In the genomic region with DNA sequence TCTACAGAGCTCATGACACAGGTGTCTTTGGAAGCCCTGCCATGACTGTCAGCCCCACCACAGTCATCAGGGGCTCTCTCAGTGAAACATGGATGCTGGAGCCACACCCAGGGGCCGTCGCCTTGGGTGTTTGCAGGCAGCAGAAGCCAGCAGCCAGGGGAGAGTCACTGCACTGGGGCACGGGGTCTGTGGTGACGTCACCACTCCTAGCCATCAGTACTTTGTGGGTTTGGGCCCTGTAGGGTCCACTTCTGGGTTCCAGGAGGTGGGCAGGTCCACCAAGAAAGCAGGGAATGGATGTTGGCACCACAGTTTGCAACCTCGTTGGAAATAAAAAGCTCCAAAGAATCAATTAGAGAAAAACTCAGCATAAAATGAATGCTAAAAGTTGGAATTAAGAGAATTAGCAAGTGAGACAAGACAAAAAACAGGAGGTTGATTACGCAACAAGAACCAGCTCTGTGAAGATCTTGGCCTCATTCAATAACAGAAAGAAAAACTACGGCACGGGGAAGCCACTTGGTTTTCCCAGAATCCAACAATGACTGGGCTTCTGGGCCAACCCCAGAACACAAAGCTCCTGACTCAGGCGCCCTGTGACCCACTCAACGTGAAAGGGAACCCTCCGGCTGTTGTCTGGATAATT, we compare ENCODE assay signal across 23 cellular contexts. TPM values are rescaled to one million over a fixed set of nuclear protein-coding genes. Genes with fewer than 3 reads are reported as not detected.
A peak's percentile ranks its signal among the peaks of the same experiment; 100 is the strongest.
DNase-seq lines count a peak whose midpoint lies in the region; ATAC-seq, FAIRE-seq and TF ChIP-seq lines count a peak whose summit lies in the region.
"Had no signal": no experiment of that assay in that cellular context is flagged by ENCODE, and none has a peak within 500 bp of the region (broad histone marks: within the 10 kb centered on the region; RNA-seq: fewer than 3 reads in every experiment).

No MANE protein-coding gene starts in this region.

- H2BK120ac ChIP-seq in IMR-90 (ENCODE audit: low read depth, low read length): no peak overlapping the region

- no peak overlapping the region for H2BK5ac ChIP-seq in IMR-90 (ENCODE audit: low read depth, low read length, poor library complexity, severe bottlenecking)

- H3K4me1 ChIP-seq in IMR-90 (ENCODE audit: control insufficient read depth, insufficient read depth, low read length): no peaks in the 10 kb centered on the region
- H3K4me1 ChIP-seq in K562 (replicated peaks in 1 of 2; ENCODE audit: control insufficient read depth in 2 of 2, insufficient read depth in 2 of 2, low read length in 2 of 2): no peaks in the 10 kb centered on the region; a peak in 1 of 5 replicates
- H3K4me1 ChIP-seq: BE2C, Caco-2 had no signal

- H3K27me3 ChIP-seq in IMR-90 (ENCODE audit: control insufficient read depth, insufficient read depth, low read length): no peaks in the 10 kb centered on the region
- H3K27me3 ChIP-seq in K562 (ENCODE audit: control insufficient read depth in 2 of 2, insufficient read depth in 2 of 2, low read length in 2 of 2): peaks cover 24 to 62% of the 10 kb centered on the region in 2 experiments
- H3K27me3 ChIP-seq: BE2C had no signal

- H3K9me1 ChIP-seq in IMR-90 (ENCODE audit: insufficient read depth, low read length): no peaks in the 10 kb centered on the region
- no peaks in the 10 kb centered on the region for H3K9me1 ChIP-seq in K562 (ENCODE audit: control insufficient read depth, insufficient read depth, low read length)

- H4K91ac ChIP-seq in IMR-90 (ENCODE audit: insufficient read depth, low read depth, low read length): no peak overlapping the region

- no peak overlapping the region for H2AK5ac ChIP-seq in IMR-90 (ENCODE audit: low read depth, low read length)

- H3K56ac ChIP-seq in IMR-90 (ENCODE audit: extremely low read depth, insufficient read depth, low read length): no peak overlapping the region

- H2AFZ ChIP-seq in IMR-90 (replicated peaks; ENCODE audit: low read length, poor library complexity): no peak overlapping the region
- H2AFZ ChIP-seq in K562 (ENCODE audit: low read depth, low read length): no peak overlapping the region

- H3K14ac ChIP-seq in IMR-90 (replicated peaks; ENCODE audit: low read depth, low read length): no peak overlapping the region

- TF ChIP-seq RAD21 in IMR-90 (IDR thresholded peaks at IDR 0.05; ENCODE audit: low read length): no peak
- no peak for TF ChIP-seq RAD21 in K562 (CRISPR knock-in tag; conservative IDR thresholded peaks at IDR 0.05 in 1 of 2, IDR thresholded peaks at IDR 0.05 in 1 of 2)

- no peak overlapping the region for H4K5ac ChIP-seq in IMR-90 (ENCODE audit: low read depth, low read length)

- ATAC-seq in IMR-90 (ENCODE audit: low read depth): no peak
- no peak for ATAC-seq in K562
- no peak for ATAC-seq in HG03135 (IDR thresholded peaks at IDR 0.05; ENCODE audit: unreplicated experiment)

- WGBS in IMR-90 (ENCODE audit: extremely low coverage in 2 of 2, insufficient read length in 1 of 2), 2 experiments: 41% methylated on average over 5 of the region's 11 CpGs; no CpG with 5 or more reads in 1 of the 2 experiments
- 2% methylated on average over 11 of the region's 11 CpGs for WGBS in K562 (ENCODE audit: insufficient coverage, low coverage, missing lambda C conversion rate)

- H3K23ac ChIP-seq in IMR-90 (ENCODE audit: low read depth, low read length): no peak overlapping the region

- no peak overlapping the region for H2BK15ac ChIP-seq in IMR-90 (ENCODE audit: low read depth, low read length)

- no peaks in the 10 kb centered on the region for H3K79me2 ChIP-seq in K562 (ENCODE audit: control insufficient read depth, insufficient read depth, low read length)

- TF ChIP-seq POLR2A in IMR-90 (IDR thresholded peaks at IDR 0.05; ENCODE audit: low read depth, low read length): no peak
- no peak for TF ChIP-seq POLR2A in K562 (conservative IDR thresholded peaks at IDR 0.05)

- TF ChIP-seq EP300 in K562 (IDR thresholded peaks at IDR 0.05; ENCODE audit: low read length): no peak

- H3K4me2 ChIP-seq in IMR-90 (ENCODE audit: low read depth, low read length): no peak overlapping the region
- H3K4me2 ChIP-seq in K562 (ENCODE audit: insufficient read depth, low read length): no peak overlapping the region

- POLR2A ChIA-PET in IMR-90 (lab: Charles Lee; ENCODE audit: unreplicated experiment): no interaction called here
- POLR2A ChIA-PET in K562 (lab: Yijun Ruan, JAX): interaction anchor here (1.0 kb wide), 1 partner anchor 217 kb away, joined by 3 read pairs; no protein-coding TSS in a partner anchor

- no peak overlapping the region for H2AK9ac ChIP-seq in IMR-90 (replicated peaks; ENCODE audit: low read depth, low read length, poor library complexity)

- no peak overlapping the region for H4K8ac ChIP-seq in IMR-90 (ENCODE audit: low read depth in 2 of 2, low read length in 2 of 2)

- BruUV-seq in IMR-90 (replicated peaks; lab: Mats Ljungman, UMichigan) (no TSS peak), K562 (replicated peaks; lab: Mats Ljungman, UMichigan) (no TSS peak)

- FAIRE-seq in K562 (lab: Jason Lieb, UNC): no peak
- FAIRE-seq: A204.1, D721Med, GM12892, GM18507 had no signal

- H3K4ac ChIP-seq in IMR-90 (ENCODE audit: low read depth, low read length): no peak overlapping the region

- no peak overlapping the region for H3K9ac ChIP-seq in IMR-90 (ENCODE audit: low read depth, low read length)
- H3K9ac ChIP-seq in K562 (ENCODE audit: insufficient read depth in 1 of 2, low read depth in 2 of 2, low read length in 2 of 2): no peak overlapping the region

- H4K20me1 ChIP-seq in IMR-90 (ENCODE audit: insufficient read depth, low read length) (no peaks in the 10 kb centered on the region), K562 (replicated peaks; ENCODE audit: control insufficient read depth, insufficient read depth, low read length) (peaks cover 4% of the 10 kb centered on the region)

- H3K9me3 ChIP-seq in IMR-90 (ENCODE audit: control insufficient read depth, insufficient read depth, low read length) (peaks cover 3% of the 10 kb centered on the region; the same call in 1 of the 2 replicates), K562 (replicated peaks; ENCODE audit: control insufficient read depth, insufficient read depth, low read depth, low read length) (no peaks in the 10 kb centered on the region)
- H3K9me3 ChIP-seq: BE2C, Caco-2 had no signal

- no peaks in the 10 kb centered on the region for H3K79me1 ChIP-seq in IMR-90 (ENCODE audit: low read depth in 1 of 2, low read length in 2 of 2)

- H3K4me3 ChIP-seq in IMR-90 (ENCODE audit: insufficient read depth, low read depth, low read length) (no peak overlapping the region), K562 (no peak overlapping the region), fibroblast of villous mesenchyme (ENCODE audit: low read depth, low read length) (no peak overlapping the region)

- CTCF ChIA-PET in IMR-90 (lab: Yijun Ruan, JAX): interaction anchor here (0.6 kb wide), 1 partner anchor 1372 kb away, joined by 3 read pairs; no protein-coding TSS in a partner anchor
- CTCF ChIA-PET in K562 (lab: Yijun Ruan, JAX; ENCODE audit: low intra/inter-chr PET ratio): no interaction called here

- dilution Hi-C loops in IMR-90 (cut with HindIII; ENCODE audit: low sequenced_read_pairs, unreplicated experiment): no loop called here

- H3K27ac ChIP-seq in IMR-90 (ENCODE audit: insufficient read depth, low read length): no peak overlapping the region
- no peak overlapping the region for H3K27ac ChIP-seq in K562 (ENCODE audit: extremely low read depth, low read depth, low read length)
- H3K27ac ChIP-seq: HL-60 had no signal

- no peak overlapping the region for H2BK20ac ChIP-seq in IMR-90 (ENCODE audit: low read depth, low read length)

- DNase-seq in IMR-90: no peak
- DNase-seq in K562 (ENCODE audit: extremely low read depth in 1 of 4, low spot score in 3 of 4): no peak
- DNase-seq in fibroblast of villous mesenchyme (ENCODE audit: low read depth): peak; percentile 4
- no peak for DNase-seq in COLO668 (lab: John Stamatoyannopoulos, UW; ENCODE audit: unreplicated experiment)
- no peak for DNase-seq in activated CD8-positive, alpha-beta memory T cell treated with anti-CD3 and anti-CD28 coated beads for 24 hours
- DNase-seq: ACHN; BE2C; C1 segment of cervical spinal cord; Caco-2; CD4-positive, CD25-positive, alpha-beta regulatory T cell; CD8-positive, alpha-beta memory T cell; DMS153; DMS79; GDM1; GOT3; H9; KG1 had no signal

- intact Hi-C loops in IMR-90 (cut with micrococcal nuclease) (no loop called here), K562 (cut with micrococcal nuclease) (no loop called here)

- TF ChIP-seq CTCF in IMR-90 (conservative IDR thresholded peaks at IDR 0.05; ENCODE audit: low read depth, low read length) (no peak), K562 (IDR thresholded peaks at IDR 0.05 in 2 of 3, conservative IDR thresholded peaks at IDR 0.05 in 1 of 3; ENCODE audit: insufficient read depth in 2 of 3, low read depth in 1 of 3, low read length in 3 of 3) (no peak), fibroblast of villous mesenchyme (IDR thresholded peaks at IDR 0.05; ENCODE audit: insufficient read depth, low read depth, low read length) (no peak)

- H3K36me3 ChIP-seq in IMR-90 (ENCODE audit: control insufficient read depth, insufficient read depth, low read length): no peaks in the 10 kb centered on the region
- no peaks in the 10 kb centered on the region for H3K36me3 ChIP-seq in K562 (ENCODE audit: control insufficient read depth, insufficient read depth, low read length)
- H3K36me3 ChIP-seq: BE2C had no signal

- H3K18ac ChIP-seq in IMR-90 (ENCODE audit: low read depth, low read length): no peak overlapping the region

- in situ Hi-C loops in IMR-90 (cut with MboI; ENCODE audit: low sequenced_read_pairs): no loop called here
- in situ Hi-C loops in K562 (cut with MboI): no loop called here

RNA-seq across cellular contexts. Expression of a gene that starts 34.3 kb away (rescaled TPM):
- total RNA-seq in IMR-90 (2012; rRNA removed) (9.1 and 15.6 TPM in 2 replicates), K562 (2014; rRNA removed) (36.1 and 51.0 TPM in 2 replicates), K562 (2014; rRNA removed; fragmentation: Illumina TruSeq; extraction: Trizol) (23.8 and 25.7 TPM in 2 replicates), K562 (2015; rRNA removed; fragmentation: Illumina TruSeq; extraction: Trizol) (28.4 and 33.6 TPM in 2 replicates), K562 (2021) (52.0 and 62.3 TPM in 2 replicates), fibroblast of villous mesenchyme (8.6 and 9.3 TPM in 2 replicates)
- polyA plus RNA-seq in IMR-90 (2012; rRNA removed) (60.0 and 67.5 TPM in 2 replicates), K562 (2011; rRNA removed) (49.9 and 58.8 TPM in 2 replicates), K562 (2014; fragmentation: Illumina TruSeq; extraction: Trizol) (60.6 and 72.2 TPM in 2 replicates), K562 (2014; fragmentation: Nextera tagmentation; extraction: Ambion mirVana) (10 to 100 TPM; 45.0 to 72.5 TPM), K562 (2014; rRNA removed) (78.5 and 83.4 TPM in 2 replicates)
- polyA plus RNA-seq in IMR-90 (2012; cell fraction: cytosol; rRNA removed): 46.6 and 71.9 TPM in 2 replicates
- 32.8 and 63.9 TPM in 2 replicates for polyA plus RNA-seq in IMR-90 (2012; cell fraction: nucleus; rRNA removed; ENCODE audit: low replicate concordance)
- total RNA-seq in K562 (2011; cell fraction: chromatin; rRNA removed; ENCODE audit: low replicate concordance): 44.1 and 73.3 TPM in 2 replicates
- 38.2 and 47.2 TPM in 2 replicates for total RNA-seq in K562 (2011; cell fraction: nucleolus; rRNA removed)
- total RNA-seq in K562 (2011; cell fraction: nucleoplasm; rRNA removed): 43.8 and 50.4 TPM in 2 replicates
- polyA plus RNA-seq in K562 (2011; cell fraction: cytosol; rRNA removed): 51.3 and 58.8 TPM in 2 replicates
- polyA plus RNA-seq in K562 (2011; cell fraction: nucleus; rRNA removed): 70.4 and 86.1 TPM in 2 replicates
- 68.1 and 71.4 TPM in 2 replicates for polyA plus RNA-seq in K562 (2012)
- 18.9 and 20.4 TPM in 2 replicates for polyA minus RNA-seq in K562 (2011; rRNA and poly(A)+ RNA removed)
- polyA minus RNA-seq in K562 (2011; cell fraction: cytosol; rRNA and poly(A)+ RNA removed): 11.6 and 15.7 TPM in 2 replicates
- 41.7 and 72.9 TPM in 2 replicates for polyA minus RNA-seq in K562 (2011; cell fraction: nucleus; rRNA and poly(A)+ RNA removed)
